In the genomic region with DNA sequence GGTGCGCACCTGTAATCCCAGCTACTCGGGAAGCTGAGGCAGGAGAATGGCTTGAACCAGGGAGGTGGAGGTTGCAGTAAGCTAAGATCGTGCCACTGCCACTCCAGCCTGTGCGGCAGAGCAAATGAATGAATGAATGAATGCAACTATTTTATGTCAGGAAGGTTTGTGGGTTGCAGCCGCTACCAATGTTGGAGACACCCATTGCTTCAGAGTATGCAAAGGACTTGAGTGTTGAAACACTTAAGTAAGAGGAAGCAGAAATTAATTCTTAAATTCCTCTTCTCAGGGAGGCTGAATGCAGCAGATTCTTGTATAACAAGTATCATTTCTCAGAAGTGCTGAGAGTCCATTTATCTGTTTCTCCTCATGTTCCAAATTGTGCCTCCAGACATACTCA, we compare ENCODE assay signal across 8 cellular contexts. TPM values are rescaled to one million over a fixed set of nuclear protein-coding genes. Genes with fewer than 3 reads are reported as not detected.
DNase-seq lines count a peak whose midpoint lies in the region; ATAC-seq and TF ChIP-seq lines count a peak whose summit lies in the region.
"Not testable (repeated sequence)": the region's sequence is repeated elsewhere in the genome, so short reads cannot be mapped to it uniquely, and the experiment has no call there.

No MANE protein-coding gene starts in this region.

- not testable (repeated sequence) for H3K4me1 Mint-ChIP-seq in T-helper 17 cell

- H3K9me3 ChIP-seq in T-helper 17 cell (ENCODE audit: control insufficient read depth, low read length, poor library complexity, severe bottlenecking); left lung; upper lobe of right lung: not testable (repeated sequence)

- intact Hi-C loops in left lung (cut with DNase I); upper lobe of right lung (cut with DNase I): not testable (repeated sequence)

- H3K27me3 ChIP-seq in HL-60 (ENCODE audit: insufficient read depth, poor library complexity, severe bottlenecking); left lung; upper lobe of right lung: not testable (repeated sequence)

- peak overlapping the region; percentile 21 for H3K4me3 Mint-ChIP-seq in T-helper 17 cell

- not testable (repeated sequence) for H3K36me3 Mint-ChIP-seq in T-helper 17 cell (ENCODE audit: low read depth)

- H3K4me1 ChIP-seq in left lung, upper lobe of right lung: not testable (repeated sequence)

- TF ChIP-seq CTCF in HL-60 (IDR thresholded peaks at IDR 0.05; ENCODE audit: insufficient read depth, low read length); left lung (IDR thresholded peaks at IDR 0.05); upper lobe of right lung (IDR thresholded peaks at IDR 0.05): not testable (repeated sequence)

- H3K36me3 ChIP-seq in left lung, upper lobe of right lung: not testable (repeated sequence)

- not testable (repeated sequence) for H3K27me3 Mint-ChIP-seq in T-helper 17 cell

- H3K4me3 ChIP-seq in HL-60 (replicated peaks; ENCODE audit: insufficient read depth, low read length); left lung; upper lobe of right lung: not testable (repeated sequence)

- not testable (repeated sequence) for H3K27ac Mint-ChIP-seq in T-helper 17 cell

- DNase-seq in AML-193 (lab: John Stamatoyannopoulos, UW) (peak; percentile 71 to 72), HL-60 (ENCODE audit: low read depth in 1 of 2, low spot score in 1 of 2) (peak; percentile 46 to 82), MV-4-11 (lab: John Stamatoyannopoulos, UW) (peak; percentile 90), NOMO-1 treated with DMSO at 0.1 percent for 48 hours (lab: John Stamatoyannopoulos, UW; ENCODE audit: unreplicated experiment) (peak; percentile 82), SIG-M5 treated with dmso at 0.1 percent for 504 hours (lab: John Stamatoyannopoulos, UW; ENCODE audit: unreplicated experiment) (peak; percentile 71)
- DNase-seq in T-helper 17 cell, left lung, upper lobe of right lung: not testable (repeated sequence)

- ATAC-seq in T-helper 17 cell, result not testable (repeated sequence)
- peak; percentile 30 for ATAC-seq in left lung
- peak; percentile 50 for ATAC-seq in upper lobe of right lung

- H3K27ac ChIP-seq in HL-60 (replicated peaks) (peak overlapping the region; percentile 40), left lung (peak overlapping the region in 1 of 2 donors; percentile 39)
- H3K27ac ChIP-seq in upper lobe of right lung, result not testable (repeated sequence)

RNA-seq across cellular contexts. Expression of a gene that starts 15.5 kb away (rescaled TPM):
- 1,000 to 10,000 TPM; 3,265 to 3,350 TPM for total RNA-seq in T-helper 17 cell
- 1,000 to 10,000 TPM; 1,015 to 1,060 TPM for total RNA-seq in left lung
- total RNA-seq in upper lobe of right lung, result 983 TPM

RNA-seq across cellular contexts. Expression of a gene that starts 26.7 kb away (rescaled TPM):
- total RNA-seq in T-helper 17 cell, result 100 to 1,000 TPM in 1 of 2 donors, 10 to 100 TPM in 1; 99.5 to 104 TPM
- 100 to 1,000 TPM in 1 of 2 donors, 10 to 100 TPM in 1; 97.6 to 115 TPM for total RNA-seq in left lung
- 110 TPM for total RNA-seq in upper lobe of right lung
